8 cellular contexts compared by ENCODE assay signal in the genomic region with DNA sequence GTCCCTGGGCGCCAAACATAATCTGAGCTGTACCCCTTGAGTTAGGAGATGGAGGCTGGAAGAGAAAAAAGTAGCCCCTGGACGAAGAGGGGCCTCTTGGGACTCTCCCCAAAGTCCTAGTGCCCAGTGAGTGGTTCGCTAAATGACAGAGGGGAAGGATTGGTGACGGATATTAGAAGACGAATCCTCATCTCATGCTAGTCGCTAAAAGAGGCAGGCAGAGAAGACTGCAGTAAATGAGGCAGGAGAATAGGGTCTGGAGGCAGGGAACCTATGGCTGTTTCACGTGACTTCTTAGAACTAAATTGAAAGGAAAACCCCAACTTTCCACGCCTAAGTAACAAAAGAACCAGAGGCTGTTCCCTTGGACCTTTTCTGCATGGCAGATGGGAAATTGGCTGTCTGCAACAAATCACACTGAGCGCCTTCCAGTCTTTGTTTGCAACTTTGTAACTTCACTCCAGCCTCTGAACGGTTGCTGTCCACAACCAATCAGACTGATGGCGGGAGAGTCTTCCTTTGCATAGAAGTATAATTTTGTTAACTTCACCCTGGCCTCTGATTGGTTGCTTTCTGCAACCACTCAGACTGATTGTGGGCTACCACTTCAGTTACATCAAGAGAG. TPM values are rescaled to one million over a fixed set of nuclear protein-coding genes. Genes with fewer than 3 reads are reported as not detected.
DNase-seq lines count a peak whose midpoint lies in the region; ATAC-seq and TF ChIP-seq lines count a peak whose summit lies in the region.

No MANE protein-coding gene starts in this region.

- peaks cover 0 to 8% of the 10 kb centered on the region in 2 experiments for H3K36me3 ChIP-seq in SK-N-SH (replicated peaks in 1 of 2; ENCODE audit: control insufficient read depth in 1 of 2, insufficient read depth in 2 of 2, low read length in 1 of 2)
- peaks cover 0 to 3% of the 10 kb centered on the region in 2 donors for H3K36me3 ChIP-seq in gastroesophageal sphincter

- 77% methylated on average over 11 of the region's 11 CpGs for WGBS in SK-N-SH (ENCODE audit: low lambda C conversion rate)
- WGBS in gastroesophageal sphincter (ENCODE audit: low coverage in 1 of 2), 2 donors, result 78 to 82% methylated on average over 2 to 8 of the region's 11 CpGs

- peak overlapping the region; percentile 61 to 68 for H3K4me3 ChIP-seq in SK-N-SH (ENCODE audit: low read depth in 2 of 2, low read length in 1 of 2)
- H3K4me3 ChIP-seq in gastroesophageal sphincter, result peak overlapping the region; percentile 72 to 77

- peak overlapping the region; percentile 84; the same call in 1 of the 2 replicates for H3K9ac ChIP-seq in SK-N-SH

- no peaks in the 10 kb centered on the region for H3F3A ChIP-seq in SK-N-SH (replicated peaks; ENCODE audit: insufficient read depth)

- H3K27ac ChIP-seq in SK-N-SH (ENCODE audit: low read depth in 2 of 2, low read length in 1 of 2) (peak overlapping the region in 1 of 2 experiments; percentile 69; a peak in 2 of 4 replicates), gastroesophageal sphincter (peak overlapping the region in 3 of 4 donors; percentile 75 to 83 (median 75))

- no peaks in the 10 kb centered on the region for H3K27me3 Mint-ChIP-seq in stimulated activated naive B cell treated with anti-CD40 and anti-IgM and Interleukin-4, amounts not matched to agents 10 μg/mL and 1 μg/mL and 100 μg/mL, for 72 hours

- H3K4me3 Mint-ChIP-seq in stimulated activated naive B cell treated with anti-CD40 and anti-IgM and Interleukin-4, amounts not matched to agents 10 μg/mL and 1 μg/mL and 100 μg/mL, for 72 hours, result peak overlapping the region; percentile 99

- no peak for TF ChIP-seq EP300 in SK-N-SH (IDR thresholded peaks at IDR 0.05; ENCODE audit: borderline replicate concordance in 1 of 2, low read depth in 1 of 2, low read length in 1 of 2)
- no peak for TF ChIP-seq EP300 in gastroesophageal sphincter (IDR thresholded peaks at IDR 0.05)

- TF ChIP-seq POLR2A in gastroesophageal sphincter (IDR thresholded peaks at IDR 0.05), result no peak

- no peak for TF ChIP-seq RAD21 in SK-N-SH (IDR thresholded peaks at IDR 0.05; ENCODE audit: low read length)

- no peaks in the 10 kb centered on the region for H3K9me3 ChIP-seq in SK-N-SH
- H3K9me3 ChIP-seq in gastroesophageal sphincter, result no peaks in the 10 kb centered on the region

- CTCF ChIA-PET in SK-N-SH (lab: Yijun Ruan, JAX), result interaction anchor here (0.7 to 1.0 kb wide), 3 partner anchors 9 to 502 kb away, joined by 3 to 5 read pairs (median 3); no protein-coding TSS in a partner anchor

- peak overlapping the region; percentile 96 for H2AFZ ChIP-seq in SK-N-SH (ENCODE audit: low read depth)

- DNase-seq in SK-N-SH (no peak), SHP77 treated with DMSO at 0.1 percent for 48 hours (lab: John Stamatoyannopoulos, UW) (peak; percentile 49), GM20000 (ENCODE audit: low spot score) (no peak), NOMO-1 treated with DMSO at 0.1 percent for 48 hours (lab: John Stamatoyannopoulos, UW; ENCODE audit: unreplicated experiment) (no peak)
- no peak for DNase-seq in stimulated activated naive B cell treated with anti-CD40 and anti-IgM and Interleukin-4, amounts not matched to agents 10 μg/mL and 1 μg/mL and 100 μg/mL, for 72 hours

- TF ChIP-seq CTCF in SK-N-SH (IDR thresholded peaks at IDR 0.05) (no peak), gastroesophageal sphincter (IDR thresholded peaks at IDR 0.05) (no peak), GM20000 (IDR thresholded peaks at IDR 0.05; ENCODE audit: extremely low read depth, missing control alignments) (no peak)

- POLR2A ChIA-PET in SK-N-SH (lab: Yijun Ruan, JAX), result no interaction called here

- peaks cover 17 to 33% of the 10 kb centered on the region in 2 donors for H3K4me1 Mint-ChIP-seq in stimulated activated naive B cell treated with anti-CD40 and anti-IgM and Interleukin-4, amounts not matched to agents 10 μg/mL and 1 μg/mL and 100 μg/mL, for 72 hours

- peak overlapping the region; percentile 100 for H3K27ac Mint-ChIP-seq in stimulated activated naive B cell treated with anti-CD40 and anti-IgM and Interleukin-4, amounts not matched to agents 10 μg/mL and 1 μg/mL and 100 μg/mL, for 72 hours

- H3K9me3 Mint-ChIP-seq in stimulated activated naive B cell treated with anti-CD40 and anti-IgM and Interleukin-4, amounts not matched to agents 10 μg/mL and 1 μg/mL and 100 μg/mL, for 72 hours, result no peaks in the 10 kb centered on the region

- peaks cover 7% of the 10 kb centered on the region in 2 experiments; a peak in 2 of 4 replicates for H3K4me1 ChIP-seq in SK-N-SH (ENCODE audit: control insufficient read depth in 1 of 2, insufficient read depth in 2 of 2, low read depth in 1 of 2, low read length in 1 of 2)
- H3K4me1 ChIP-seq in gastroesophageal sphincter, result peaks cover 0 to 21% (median 9%) of the 10 kb centered on the region in 3 donors

- peaks cover 4 to 5% of the 10 kb centered on the region in 2 donors for H3K36me3 Mint-ChIP-seq in stimulated activated naive B cell treated with anti-CD40 and anti-IgM and Interleukin-4, amounts not matched to agents 10 μg/mL and 1 μg/mL and 100 μg/mL, for 72 hours

- H3K4me2 ChIP-seq in SK-N-SH, result peak overlapping the region; percentile 98

- no peak for ATAC-seq in SK-N-SH treated with all-trans-retinoic acid at 6 μM for 48 hours
- ATAC-seq in gastroesophageal sphincter, result no peak
- ATAC-seq in stimulated activated naive B cell treated with anti-CD40 and anti-IgM and Interleukin-4, amounts not matched to agents 10 μg/mL and 1 μg/mL and 100 μg/mL, for 72 hours (replicated peaks), result no peak
- no peak for ATAC-seq in GM21529 (IDR thresholded peaks at IDR 0.05; ENCODE audit: unreplicated experiment)

- H3K27me3 ChIP-seq in SK-N-SH (ENCODE audit: insufficient read depth), result no peaks in the 10 kb centered on the region
- H3K27me3 ChIP-seq in gastroesophageal sphincter, result no peaks in the 10 kb centered on the region

- H4K20me1 ChIP-seq in SK-N-SH (ENCODE audit: insufficient read depth), result no peaks in the 10 kb centered on the region

- no peaks in the 10 kb centered on the region for H3K9me2 ChIP-seq in SK-N-SH

- peaks cover 41% of the 10 kb centered on the region for H3K79me2 ChIP-seq in SK-N-SH (ENCODE audit: insufficient read depth)

TF ChIP-seq in SK-N-SH, 30 proteins besides CTCF, POLR2A, EP300 and RAD21 (continues in another document):
- TF ChIP-seq, protein P1, sequence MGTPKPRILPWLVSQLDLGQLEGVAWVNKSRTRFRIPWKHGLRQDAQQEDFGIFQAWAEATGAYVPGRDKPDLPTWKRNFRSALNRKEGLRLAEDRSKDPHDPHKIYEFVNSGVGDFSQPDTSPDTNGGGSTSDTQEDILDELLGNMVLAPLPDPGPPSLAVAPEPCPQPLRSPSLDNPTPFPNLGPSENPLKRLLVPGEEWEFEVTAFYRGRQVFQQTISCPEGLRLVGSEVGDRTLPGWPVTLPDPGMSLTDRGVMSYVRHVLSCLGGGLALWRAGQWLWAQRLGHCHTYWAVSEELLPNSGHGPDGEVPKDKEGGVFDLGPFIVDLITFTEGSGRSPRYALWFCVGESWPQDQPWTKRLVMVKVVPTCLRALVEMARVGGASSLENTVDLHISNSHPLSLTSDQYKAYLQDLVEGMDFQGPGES (IDR thresholded peaks at IDR 0.05; ENCODE audit: low read depth, low read length), result no peak
- TF ChIP-seq RXRA (IDR thresholded peaks at IDR 0.05; ENCODE audit: borderline replicate concordance, low read depth) (no peak), SIN3A (IDR thresholded peaks at IDR 0.05; ENCODE audit: borderline replicate concordance, low read depth, low read length) (no peak), TAF1 (IDR thresholded peaks at IDR 0.05; ENCODE audit: borderline replicate concordance, low read depth, low read length) (no peak), TEAD4 (IDR thresholded peaks at IDR 0.05; ENCODE audit: borderline replicate concordance, insufficient read depth) (no peak), NFIC (IDR thresholded peaks at IDR 0.05; ENCODE audit: borderline replicate concordance) (no peak)
- TF ChIP-seq, protein P2, sequence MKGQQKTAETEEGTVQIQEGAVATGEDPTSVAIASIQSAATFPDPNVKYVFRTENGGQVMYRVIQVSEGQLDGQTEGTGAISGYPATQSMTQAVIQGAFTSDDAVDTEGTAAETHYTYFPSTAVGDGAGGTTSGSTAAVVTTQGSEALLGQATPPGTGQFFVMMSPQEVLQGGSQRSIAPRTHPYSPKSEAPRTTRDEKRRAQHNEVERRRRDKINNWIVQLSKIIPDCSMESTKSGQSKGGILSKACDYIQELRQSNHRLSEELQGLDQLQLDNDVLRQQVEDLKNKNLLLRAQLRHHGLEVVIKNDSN (IDR thresholded peaks at IDR 0.05; ENCODE audit: borderline replicate concordance, low read depth), result no peak

TF ChIP-seq in SK-N-SH treated with all-trans-retinoic acid at 6 μM for 48 hours, 23 proteins besides CTCF, POLR2A, EP300 and RAD21 (continues in another document):
- TF ChIP-seq BACH2 (CRISPR knock-in tag; IDR thresholded peaks at IDR 0.05; ENCODE audit: borderline replicate concordance), result no peak
- no peak for TF ChIP-seq ARNTL (CRISPR knock-in tag; IDR thresholded peaks at IDR 0.05; ENCODE audit: borderline replicate concordance, low read depth)
- TF ChIP-seq, protein P3, sequence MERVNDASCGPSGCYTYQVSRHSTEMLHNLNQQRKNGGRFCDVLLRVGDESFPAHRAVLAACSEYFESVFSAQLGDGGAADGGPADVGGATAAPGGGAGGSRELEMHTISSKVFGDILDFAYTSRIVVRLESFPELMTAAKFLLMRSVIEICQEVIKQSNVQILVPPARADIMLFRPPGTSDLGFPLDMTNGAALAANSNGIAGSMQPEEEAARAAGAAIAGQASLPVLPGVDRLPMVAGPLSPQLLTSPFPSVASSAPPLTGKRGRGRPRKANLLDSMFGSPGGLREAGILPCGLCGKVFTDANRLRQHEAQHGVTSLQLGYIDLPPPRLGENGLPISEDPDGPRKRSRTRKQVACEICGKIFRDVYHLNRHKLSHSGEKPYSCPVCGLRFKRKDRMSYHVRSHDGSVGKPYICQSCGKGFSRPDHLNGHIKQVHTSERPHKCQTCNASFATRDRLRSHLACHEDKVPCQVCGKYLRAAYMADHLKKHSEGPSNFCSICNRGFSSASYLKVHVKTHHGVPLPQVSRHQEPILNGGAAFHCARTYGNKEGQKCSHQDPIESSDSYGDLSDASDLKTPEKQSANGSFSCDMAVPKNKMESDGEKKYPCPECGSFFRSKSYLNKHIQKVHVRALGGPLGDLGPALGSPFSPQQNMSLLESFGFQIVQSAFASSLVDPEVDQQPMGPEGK (CRISPR knock-in tag; IDR thresholded peaks at IDR 0.05; ENCODE audit: borderline replicate concordance), result no peak
- TF ChIP-seq ZNF565 (CRISPR knock-in tag; conservative IDR thresholded peaks at IDR 0.05; ENCODE audit: low read depth), result no peak
- no peak for TF ChIP-seq OSR1 (CRISPR knock-in tag; IDR thresholded peaks at IDR 0.05)
- no peak for TF ChIP-seq ZC3H10 (CRISPR knock-in tag; IDR thresholded peaks at IDR 0.05)
- TF ChIP-seq ESRRG (CRISPR knock-in tag; IDR thresholded peaks at IDR 0.05), result no peak
- no peak for TF ChIP-seq ZNF8 (CRISPR knock-in tag; IDR thresholded peaks at IDR 0.05)
- no peak for TF ChIP-seq RARB (CRISPR knock-in tag; IDR thresholded peaks at IDR 0.05)
- no peak for TF ChIP-seq ZFP30 (CRISPR knock-in tag; IDR thresholded peaks at IDR 0.05)
- no peak for TF ChIP-seq ZNF70 (CRISPR knock-in tag; IDR thresholded peaks at IDR 0.05)

RNA-seq across cellular contexts. Expression of a gene that starts 0.7 kb away (rescaled TPM):
- 2.3 and 2.5 TPM in 2 replicates for polyA plus RNA-seq in SK-N-SH (2012; rRNA removed)
- polyA plus RNA-seq in SK-N-SH (2012; cell fraction: cytosol; rRNA removed), result 2.6 TPM in 2 replicates
- polyA plus RNA-seq in SK-N-SH (2012; cell fraction: nucleus; rRNA removed), result 2.6 and 2.7 TPM in 2 replicates
- total RNA-seq in gastroesophageal sphincter, result 1 to 10 TPM; 4.4 to 9.0 (median 6.4) TPM
